Comparison of ENCODE assay signal across 1 cellular context in the genomic region with DNA sequence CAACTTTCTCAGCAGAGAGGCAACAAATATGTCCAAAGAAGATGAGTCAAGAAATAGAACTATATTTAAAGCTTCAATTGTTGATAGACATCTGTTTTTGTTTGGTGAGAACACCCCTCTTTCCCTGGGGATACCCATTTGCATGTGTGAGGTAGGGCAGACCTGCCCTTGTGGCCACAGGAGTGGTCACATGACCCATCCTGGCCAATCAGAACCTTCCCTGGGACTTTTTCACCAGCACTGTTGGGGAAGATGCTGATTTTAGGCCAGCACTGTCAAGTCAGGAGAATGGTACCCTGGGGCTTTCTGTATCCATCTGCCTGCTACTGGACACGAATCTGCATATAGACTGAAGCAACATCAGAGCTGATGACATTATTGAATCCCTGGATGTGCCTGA.
TF ChIP-seq lines count a peak whose summit lies in the region.

No MANE protein-coding gene starts in this region.

TF ChIP-seq in IMR-90, 13 proteins besides CTCF, POLR2A, EP300 and RAD21 (continued from another document):
- TF ChIP-seq NFE2L2 (IDR thresholded peaks at IDR 0.05; ENCODE audit: low read depth, low read length), result no peak
- TF ChIP-seq, protein P1, sequence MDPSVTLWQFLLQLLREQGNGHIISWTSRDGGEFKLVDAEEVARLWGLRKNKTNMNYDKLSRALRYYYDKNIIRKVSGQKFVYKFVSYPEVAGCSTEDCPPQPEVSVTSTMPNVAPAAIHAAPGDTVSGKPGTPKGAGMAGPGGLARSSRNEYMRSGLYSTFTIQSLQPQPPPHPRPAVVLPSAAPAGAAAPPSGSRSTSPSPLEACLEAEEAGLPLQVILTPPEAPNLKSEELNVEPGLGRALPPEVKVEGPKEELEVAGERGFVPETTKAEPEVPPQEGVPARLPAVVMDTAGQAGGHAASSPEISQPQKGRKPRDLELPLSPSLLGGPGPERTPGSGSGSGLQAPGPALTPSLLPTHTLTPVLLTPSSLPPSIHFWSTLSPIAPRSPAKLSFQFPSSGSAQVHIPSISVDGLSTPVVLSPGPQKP (IDR thresholded peaks at IDR 0.05; ENCODE audit: borderline replicate concordance, low read depth, low read length), result no peak
- TF ChIP-seq, protein P2, sequence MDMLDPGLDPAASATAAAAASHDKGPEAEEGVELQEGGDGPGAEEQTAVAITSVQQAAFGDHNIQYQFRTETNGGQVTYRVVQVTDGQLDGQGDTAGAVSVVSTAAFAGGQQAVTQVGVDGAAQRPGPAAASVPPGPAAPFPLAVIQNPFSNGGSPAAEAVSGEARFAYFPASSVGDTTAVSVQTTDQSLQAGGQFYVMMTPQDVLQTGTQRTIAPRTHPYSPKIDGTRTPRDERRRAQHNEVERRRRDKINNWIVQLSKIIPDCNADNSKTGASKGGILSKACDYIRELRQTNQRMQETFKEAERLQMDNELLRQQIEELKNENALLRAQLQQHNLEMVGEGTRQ (IDR thresholded peaks at IDR 0.05; ENCODE audit: low read depth, low read length), result peak; percentile 43
